Comparison of ENCODE assay signal across 22 cellular contexts in the genomic region with DNA sequence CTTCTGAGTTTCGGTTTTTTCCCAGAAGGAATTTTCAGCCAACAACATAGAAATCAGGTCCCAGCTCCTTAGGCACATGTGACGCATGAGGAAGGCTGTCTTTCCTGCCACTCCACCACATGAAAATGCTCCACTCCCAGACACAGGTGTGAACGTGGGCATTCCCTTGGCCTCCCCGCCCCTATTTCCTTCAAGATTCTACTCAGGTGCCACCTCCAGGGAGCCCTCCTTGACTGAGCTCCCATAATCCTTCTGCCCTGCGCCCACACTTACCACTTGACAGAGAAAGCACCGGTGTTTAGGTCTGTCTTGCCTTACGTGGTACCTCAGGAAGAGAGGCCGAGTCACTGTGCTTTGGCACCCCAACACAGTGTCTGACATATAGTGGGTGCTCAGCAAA. TPM values are rescaled to one million over a fixed set of nuclear protein-coding genes. Genes with fewer than 3 reads are reported as not detected.
DNase-seq lines count a peak whose midpoint lies in the region; ATAC-seq and TF ChIP-seq lines count a peak whose summit lies in the region.
"Had no signal": no experiment of that assay in that cellular context is flagged by ENCODE, and none has a peak within 500 bp of the region (broad histone marks: within the 10 kb centered on the region; RNA-seq: fewer than 3 reads in every experiment).

No MANE protein-coding gene starts in this region.

- H3K4me3 Mint-ChIP-seq in activated naive CD8-positive, alpha-beta T cell: no peak overlapping the region
- no peak overlapping the region for H3K4me3 Mint-ChIP-seq in activated naive CD8-positive, alpha-beta T cell treated with anti-CD3 and anti-CD28 coated beads for 36 hours
- no peak overlapping the region for H3K4me3 Mint-ChIP-seq in central memory CD8-positive, alpha-beta T cell

- no peaks in the 10 kb centered on the region for H3K9me3 ChIP-seq in neutrophil
- H3K9me3 ChIP-seq in thyroid gland: no peaks in the 10 kb centered on the region
- no peaks in the 10 kb centered on the region for H3K9me3 ChIP-seq in neuronal stem cell (replicated peaks in 1 of 2; ENCODE audit: control insufficient read depth in 2 of 2, insufficient read depth in 1 of 2, low read depth in 1 of 2, low read length in 2 of 2)
- H3K9me3 ChIP-seq: SK-N-SH had no signal

- WGBS in thyroid gland, 2 donors: 85 to 87% methylated on average over 8 of the region's 8 CpGs
- no CpG with 5 or more reads among the region's 8 CpGs for WGBS in neuronal stem cell (ENCODE audit: extremely low coverage in 2 of 2, insufficient read length in 2 of 2, insufficient replicate concordance in 1 of 2), 2 donors

- H3K27me3 ChIP-seq in neutrophil: no peaks in the 10 kb centered on the region
- no peaks in the 10 kb centered on the region for H3K27me3 ChIP-seq in thyroid gland
- H3K27me3 ChIP-seq in neuronal stem cell (ENCODE audit: control insufficient read depth in 3 of 3, insufficient read depth in 3 of 3, low read depth in 1 of 3, low read length in 3 of 3): no peaks in the 10 kb centered on the region

- no peaks in the 10 kb centered on the region for H3K27me3 Mint-ChIP-seq in activated naive CD8-positive, alpha-beta T cell
- no peaks in the 10 kb centered on the region for H3K27me3 Mint-ChIP-seq in activated naive CD8-positive, alpha-beta T cell treated with anti-CD3 and anti-CD28 coated beads for 36 hours
- H3K27me3 Mint-ChIP-seq in central memory CD8-positive, alpha-beta T cell: no peaks in the 10 kb centered on the region

- H3K4me3 ChIP-seq in neutrophil (ENCODE audit: low read depth in 1 of 2, low read length in 1 of 2) (no peak overlapping the region), thyroid gland (replicated peaks in 1 of 3) (no peak overlapping the region), neuronal stem cell (ENCODE audit: low read length in 2 of 2) (no peak overlapping the region)
- H3K4me3 ChIP-seq: GM23248 had no signal

- no peak overlapping the region for H2AFZ ChIP-seq in neuronal stem cell (ENCODE audit: low read length)
- H2AFZ ChIP-seq: GM23248 had no signal

- H2BK12ac ChIP-seq in neuronal stem cell (ENCODE audit: low read length): no peak overlapping the region

- ATAC-seq in central memory CD8-positive, alpha-beta T cell (replicated peaks; ENCODE audit: extremely low read depth, poor library complexity, severe bottlenecking): no peak
- ATAC-seq in GM18502 (IDR thresholded peaks at IDR 0.05; ENCODE audit: poor library complexity, unreplicated experiment): no peak
- ATAC-seq: PC-3 had no signal

- no peak overlapping the region for H4K8ac ChIP-seq in neuronal stem cell (ENCODE audit: low read depth, low read length)

- no peak for DNase-seq in activated naive CD8-positive, alpha-beta T cell treated with anti-CD3 and anti-CD28 coated beads for 36 hours
- no peak for DNase-seq in central memory CD8-positive, alpha-beta T cell (ENCODE audit: low spot score in 2 of 2)
- DNase-seq in thyroid gland (no peak), globus pallidus (ENCODE audit: low spot score) (no peak), neuronal stem cell (ENCODE audit: low spot score) (no peak)
- DNase-seq: ACHN; DMS53; GM23248; H7; MM.1S; NCI-H2029 treated with DMSO at 0.1 percent for 48 hours; NCI-H446 treated with DMSO at 0.1 percent for 48 hours; NCI-H526; NCI-H82; NK-92 treated with Interleukin-12 subunit alpha and Interleukin-12 subunit beta, amount 100 ng/mL, for 24 hours; PC-3; SK-N-SH had no signal

- H3K4me1 ChIP-seq in neutrophil (ENCODE audit: control insufficient read depth in 1 of 2, insufficient read depth in 1 of 2, low read depth in 1 of 2, low read length in 1 of 2): peaks cover 26 to 28% of the 10 kb centered on the region in 2 experiments
- peaks cover 23 to 25% of the 10 kb centered on the region in 2 donors for H3K4me1 ChIP-seq in thyroid gland
- no peaks in the 10 kb centered on the region for H3K4me1 ChIP-seq in neuronal stem cell (ENCODE audit: control insufficient read depth in 2 of 2, insufficient read depth in 1 of 2, low read depth in 1 of 2, low read length in 2 of 2)

- no peak overlapping the region for H3K23ac ChIP-seq in neuronal stem cell (ENCODE audit: low read depth, low read length, poor library complexity)

- intact Hi-C loops in thyroid gland (cut with DNase I): no loop called here

- H3K27ac ChIP-seq in neutrophil: peak overlapping the region; percentile 40
- peak overlapping the region in 2 of 3 donors; percentile 73 to 89 for H3K27ac ChIP-seq in thyroid gland
- H3K27ac ChIP-seq in neuronal stem cell (replicated peaks; ENCODE audit: low read length): no peak overlapping the region
- H3K27ac ChIP-seq: 22Rv1, GM23248, KMS-11 had no signal

- H3K4ac ChIP-seq in neuronal stem cell (ENCODE audit: low read length): no peak overlapping the region

- H3K79me1 ChIP-seq in neuronal stem cell (ENCODE audit: low read depth, low read length): no peaks in the 10 kb centered on the region

- H3K36me3 ChIP-seq in neutrophil: peaks cover 99% of the 10 kb centered on the region
- peaks cover 4 to 10% of the 10 kb centered on the region in 2 donors for H3K36me3 ChIP-seq in thyroid gland
- H3K36me3 ChIP-seq in neuronal stem cell (replicated peaks in 1 of 2; ENCODE audit: control insufficient read depth in 2 of 2, insufficient read depth in 2 of 2, low read length in 2 of 2): no peaks in the 10 kb centered on the region

- no peak overlapping the region for H3K9ac ChIP-seq in neuronal stem cell (ENCODE audit: low read depth, low read length, poor library complexity)
- H3K9ac ChIP-seq: GM23248, KMS-11, SK-N-SH had no signal

- peaks cover 11% of the 10 kb centered on the region for H3K4me1 Mint-ChIP-seq in activated naive CD8-positive, alpha-beta T cell (ENCODE audit: low read depth)
- peaks cover 11% of the 10 kb centered on the region for H3K4me1 Mint-ChIP-seq in activated naive CD8-positive, alpha-beta T cell treated with anti-CD3 and anti-CD28 coated beads for 36 hours
- H3K4me1 Mint-ChIP-seq in central memory CD8-positive, alpha-beta T cell: no peaks in the 10 kb centered on the region

- no peak overlapping the region for H2AK5ac ChIP-seq in neuronal stem cell (ENCODE audit: low read depth, low read length)

- H3K4me2 ChIP-seq in neuronal stem cell (ENCODE audit: insufficient read depth, low read length, poor library complexity, severe bottlenecking): no peak overlapping the region
- H3K4me2 ChIP-seq: KMS-11, SK-N-SH had no signal

- H3K14ac ChIP-seq in neuronal stem cell (ENCODE audit: low read length): no peak overlapping the region

- peak overlapping the region; percentile 34 for H3K27ac Mint-ChIP-seq in activated naive CD8-positive, alpha-beta T cell
- H3K27ac Mint-ChIP-seq in activated naive CD8-positive, alpha-beta T cell treated with anti-CD3 and anti-CD28 coated beads for 36 hours: no peak overlapping the region
- peak overlapping the region; percentile 14 for H3K27ac Mint-ChIP-seq in central memory CD8-positive, alpha-beta T cell (ENCODE audit: low read depth)

- no peak overlapping the region for H4K91ac ChIP-seq in neuronal stem cell (ENCODE audit: low read depth, low read length, poor library complexity)

- H2BK15ac ChIP-seq in neuronal stem cell (ENCODE audit: low read length): no peak overlapping the region

- no peak overlapping the region for H2BK5ac ChIP-seq in neuronal stem cell (ENCODE audit: low read length)

- TF ChIP-seq CTCF in neutrophil (IDR thresholded peaks at IDR 0.05): no peak
- TF ChIP-seq CTCF in thyroid gland (IDR thresholded peaks at IDR 0.05): no peak

- H3K18ac ChIP-seq in neuronal stem cell (ENCODE audit: low read length): no peak overlapping the region

- no peak for TF ChIP-seq POLR2A in thyroid gland (IDR thresholded peaks at IDR 0.05)

- no peaks in the 10 kb centered on the region for H3K9me3 Mint-ChIP-seq in activated naive CD8-positive, alpha-beta T cell (ENCODE audit: low read depth)
- H3K9me3 Mint-ChIP-seq in activated naive CD8-positive, alpha-beta T cell treated with anti-CD3 and anti-CD28 coated beads for 36 hours: peaks cover 3% of the 10 kb centered on the region
- H3K9me3 Mint-ChIP-seq in central memory CD8-positive, alpha-beta T cell: no peaks in the 10 kb centered on the region

- H2BK120ac ChIP-seq in neuronal stem cell (ENCODE audit: low read depth, low read length): no peak overlapping the region

- peaks cover 20% of the 10 kb centered on the region for H3K36me3 Mint-ChIP-seq in activated naive CD8-positive, alpha-beta T cell
- peaks cover 12% of the 10 kb centered on the region for H3K36me3 Mint-ChIP-seq in activated naive CD8-positive, alpha-beta T cell treated with anti-CD3 and anti-CD28 coated beads for 36 hours
- peaks cover 10% of the 10 kb centered on the region for H3K36me3 Mint-ChIP-seq in central memory CD8-positive, alpha-beta T cell (ENCODE audit: insufficient read depth)

RNA-seq across cellular contexts. Expression of gene CENPU, which starts 44.4 kb away (rescaled TPM):
- 10 to 100 TPM; 75.0 to 77.9 TPM for total RNA-seq in activated naive CD8-positive, alpha-beta T cell treated with anti-CD3 and anti-CD28 coated beads for 36 hours
- total RNA-seq in thyroid gland: 1 to 10 TPM in 3 of 4 donors, not detected in 1; 1.8 to 3.5 (median 1.9) TPM
- 89.2 TPM for polyA plus RNA-seq in neuronal stem cell (2013, experiment 1 of 2)
- 91.0 TPM for polyA plus RNA-seq in neuronal stem cell (2013, experiment 2 of 2)

RNA-seq across cellular contexts. Expression of gene ACSL1, which starts 47.4 kb away (rescaled TPM):
- total RNA-seq in activated naive CD8-positive, alpha-beta T cell treated with anti-CD3 and anti-CD28 coated beads for 36 hours: 10 to 100 TPM; 15.0 to 15.9 TPM
- 100 to 1,000 TPM in 2 of 4 donors, 10 to 100 TPM in 2; 78.2 to 163 (median 112) TPM for total RNA-seq in thyroid gland
- polyA plus RNA-seq in neuronal stem cell (2013, experiment 1 of 2): 0.25 TPM
- 0.26 TPM for polyA plus RNA-seq in neuronal stem cell (2013, experiment 2 of 2)

Comparison
In these comparisons a context has a peak if more than half of its experiments do, and no peak if none do; other contexts are left out.
1. RNA of gene CENPU, which starts 44.4 kb away (total RNA-seq): 75.0 to 77.9 TPM in activated naive CD8-positive, alpha-beta T cell treated with anti-CD3 and anti-CD28 coated beads for 36 hours; 1.8 to 3.5 TPM in thyroid gland; every median in the first group is over 10 times any median in the second.
2. RNA of gene ACSL1, which starts 47.4 kb away (total RNA-seq): 78.2 to 163 TPM in thyroid gland; 15.0 to 15.9 TPM in activated naive CD8-positive, alpha-beta T cell treated with anti-CD3 and anti-CD28 coated beads for 36 hours; every median in the first group is over 4 times any median in the second.